ENCODE assay signal across 39 cellular contexts in genomic region chr9:111531716-111532115, GRCh38.
"Had no signal": no experiment of that assay in that cellular context is flagged by ENCODE, and none has a peak within 500 bp of the region (broad histone marks: within the 10 kb centered on the region; RNA-seq: fewer than 3 reads in every experiment).

No MANE protein-coding gene starts in this region.

- H3K36me3 ChIP-seq: brain microvascular endothelial cell had no signal

- H3K27ac ChIP-seq: adrenal gland, ascending aorta, body of pancreas, brain microvascular endothelial cell, breast epithelium, cardiac muscle cell had no signal

- H3K4me1 Mint-ChIP-seq: activated naive CD4-positive, alpha-beta T cell treated with anti-CD3 and anti-CD28 coated beads, Interleukin-2, amount 50 U/mL, for 24 hours; activated naive CD8-positive, alpha-beta T cell treated with anti-CD3 and anti-CD28 coated beads for 36 hours; activated T-helper 17 cell treated with anti-CD3 and anti-CD28 coated beads, Interleukin-2, amount 50 U/mL, for 72 hours; central memory CD8-positive, alpha-beta T cell had no signal

- H3K4me1 ChIP-seq: adrenal gland, ascending aorta, body of pancreas, breast epithelium had no signal

- ATAC-seq: activated naive CD4-positive, alpha-beta T cell treated with anti-CD3 and anti-CD28 coated beads, Interleukin-2, amount 50 U/mL, for 72 hours; activated naive CD8-positive, alpha-beta T cell treated with anti-CD3 and anti-CD28 coated beads, Interleukin-2, amount 50 U/mL, for 24 hours; activated T-cell treated with anti-CD3 and anti-CD28 coated beads, Interleukin-2, amount 50 U/mL, for 4 hours; activated T-cell treated with anti-CD3 and anti-CD28 coated beads, Interleukin-2, amount 50 U/mL, for 72 hours; activated T-helper 17 cell treated with anti-CD3 and anti-CD28 coated beads, Interleukin-2, amount 50 U/mL, for 72 hours; body of pancreas had no signal

- H3K27me3 ChIP-seq: adrenal gland, ascending aorta, body of pancreas, brain microvascular endothelial cell, breast epithelium, cardiac muscle cell had no signal

- H3K27ac Mint-ChIP-seq: activated naive CD4-positive, alpha-beta T cell treated with anti-CD3 and anti-CD28 coated beads for 36 hours; activated naive CD4-positive, alpha-beta T cell treated with anti-CD3 and anti-CD28 coated beads, Interleukin-2, amount 10 ng/mL, durations not matched to agents 7 days and 5 days; activated naive CD4-positive, alpha-beta T cell treated with anti-CD3 and anti-CD28 coated beads, Interleukin-2, amount 50 U/mL, for 24 hours; activated naive CD4-positive, alpha-beta T cell treated with anti-CD3 and anti-CD28 coated beads, Interleukin-2, amount 50 U/mL, for 72 hours; activated naive CD8-positive, alpha-beta T cell; activated naive CD8-positive, alpha-beta T cell treated with anti-CD3 and anti-CD28 coated beads for 36 hours; activated naive CD8-positive, alpha-beta T cell treated with anti-CD3 and anti-CD28 coated beads, Interleukin-2, amount 10 ng/mL, durations not matched to agents 7 days and 5 days; activated naive CD8-positive, alpha-beta T cell treated with anti-CD3 and anti-CD28 coated beads, Interleukin-2, amount 50 U/mL, for 24 hours; activated T-cell treated with anti-CD3 and anti-CD28 coated beads, Interleukin-2, amount 50 U/mL, for 24 hours; activated T-cell treated with anti-CD3 and anti-CD28 coated beads, Interleukin-2, amount 50 U/mL, for 72 hours; activated T-helper 1 cell treated with anti-CD3 and anti-CD28 coated beads, Interleukin-12 subunit alpha, Interleukin-12 subunit beta, Interleukin-2, Interleukin-4 antibody, amounts not matched to agents 30 ng/mL and 10 ng/mL and 1 ng/mL, durations not matched to agents 14 hours and 24 hours and 36 hours; activated T-helper 17 cell treated with anti-CD3 and anti-CD28 coated beads, Interleukin-2, amount 50 U/mL, for 72 hours; activated T-helper 2 cell treated with anti-CD3 and anti-CD28 coated beads, Interferon-gamma antibody, Interleukin-2, Interleukin-4, amounts not matched to agents 10 μg/mL and 5 μg/mL and 100 μg/mL, durations not matched to agents 14 hours and 24 hours and 36 hours; brain had no signal

- DNase-seq: activated effector memory CD4-positive, alpha-beta T cell treated with anti-CD3 and anti-CD28 coated beads, Interleukin-2, amount 50 U/mL, for 16 hours; activated effector memory CD4-positive, alpha-beta T cell treated with Interleukin-2 at 50 U/mL for 16 hours; activated gamma-delta T cell; activated gamma-delta T cell treated with Interleukin-2 at 50 U/mL for 16 hours; activated naive CD4-positive, alpha-beta T cell; activated naive CD4-positive, alpha-beta T cell treated with anti-CD3 and anti-CD28 coated beads for 36 hours; activated naive CD4-positive, alpha-beta T cell treated with anti-CD3 and anti-CD28 coated beads, Interleukin-2, amount 10 ng/mL, durations not matched to agents 7 days and 5 days; activated naive CD4-positive, alpha-beta T cell treated with anti-CD3 and anti-CD28 coated beads, Interleukin-2, amount 50 U/mL, for 16 hours; activated naive CD4-positive, alpha-beta T cell treated with Interleukin-2 at 50 U/mL for 16 hours; activated naive CD8-positive, alpha-beta T cell treated with anti-CD3 and anti-CD28 coated beads for 36 hours; activated naive CD8-positive, alpha-beta T cell treated with anti-CD3 and anti-CD28 coated beads, Interleukin-2, amount 10 ng/mL, durations not matched to agents 7 days and 5 days; activated naive CD8-positive, alpha-beta T cell treated with anti-CD3 and anti-CD28 coated beads, Interleukin-2, amount 50 U/mL, for 24 hours; activated T-cell treated with anti-CD3 and anti-CD28 coated beads, Interleukin-2, amount 50 U/mL, for 1 hour; activated T-cell treated with anti-CD3 and anti-CD28 coated beads, Interleukin-2, amount 50 U/mL, for 24 hours; activated T-cell treated with anti-CD3 and anti-CD28 coated beads, Interleukin-2, amount 50 U/mL, for 4 hours; activated T-cell treated with anti-CD3 and anti-CD28 coated beads, Interleukin-2, amount 50 U/mL, for 48 hours; activated T-cell treated with anti-CD3 and anti-CD28 coated beads, Interleukin-2, amount 50 U/mL, for 72 hours; adrenal gland; amniotic stem cell; amygdala; anterior cingulate cortex; aorta; body of pancreas; brain microvascular endothelial cell; central memory CD4-positive, alpha-beta T cell; cerebellar nuclear complex had no signal

- FAIRE-seq: astrocyte, bronchial epithelial cell had no signal

- H3K4me3 Mint-ChIP-seq: activated naive CD4-positive, alpha-beta T cell treated with anti-CD3 and anti-CD28 coated beads for 36 hours; activated naive CD4-positive, alpha-beta T cell treated with anti-CD3 and anti-CD28 coated beads, Interleukin-2, amount 10 ng/mL, durations not matched to agents 7 days and 5 days; activated naive CD4-positive, alpha-beta T cell treated with anti-CD3 and anti-CD28 coated beads, Interleukin-2, amount 50 U/mL, for 24 hours; activated naive CD8-positive, alpha-beta T cell; activated naive CD8-positive, alpha-beta T cell treated with anti-CD3 and anti-CD28 coated beads for 36 hours; activated naive CD8-positive, alpha-beta T cell treated with anti-CD3 and anti-CD28 coated beads, Interleukin-2, amount 10 ng/mL, durations not matched to agents 7 days and 5 days; activated naive CD8-positive, alpha-beta T cell treated with anti-CD3 and anti-CD28 coated beads, Interleukin-2, amount 50 U/mL, for 24 hours; activated T-cell treated with anti-CD3 and anti-CD28 coated beads, Interleukin-2, amount 50 U/mL, for 24 hours; activated T-cell treated with anti-CD3 and anti-CD28 coated beads, Interleukin-2, amount 50 U/mL, for 4 hours; activated T-cell treated with anti-CD3 and anti-CD28 coated beads, Interleukin-2, amount 50 U/mL, for 72 hours; activated T-helper 1 cell treated with anti-CD3 and anti-CD28 coated beads, Interleukin-12 subunit alpha, Interleukin-12 subunit beta, Interleukin-2, Interleukin-4 antibody, amounts not matched to agents 30 ng/mL and 10 ng/mL and 1 ng/mL, durations not matched to agents 14 hours and 24 hours and 36 hours; activated T-helper 17 cell treated with anti-CD3 and anti-CD28 coated beads, Interleukin-2, amount 50 U/mL, for 72 hours; brain; central memory CD8-positive, alpha-beta T cell had no signal

- H3K4me3 ChIP-seq: adrenal gland, ascending aorta, body of pancreas, breast epithelium, cardiac muscle cell had no signal

- H3K9me3 Mint-ChIP-seq: activated naive CD4-positive, alpha-beta T cell treated with anti-CD3 and anti-CD28 coated beads, Interleukin-2, amount 50 U/mL, for 24 hours had no signal

- H3K27me3 Mint-ChIP-seq: activated naive CD4-positive, alpha-beta T cell treated with anti-CD3 and anti-CD28 coated beads, Interleukin-2, amount 10 ng/mL, durations not matched to agents 7 days and 5 days; activated naive CD4-positive, alpha-beta T cell treated with anti-CD3 and anti-CD28 coated beads, Interleukin-2, amount 50 U/mL, for 24 hours; activated naive CD8-positive, alpha-beta T cell; activated naive CD8-positive, alpha-beta T cell treated with anti-CD3 and anti-CD28 coated beads for 36 hours; activated naive CD8-positive, alpha-beta T cell treated with anti-CD3 and anti-CD28 coated beads, Interleukin-2, amount 10 ng/mL, durations not matched to agents 7 days and 5 days; activated naive CD8-positive, alpha-beta T cell treated with anti-CD3 and anti-CD28 coated beads, Interleukin-2, amount 50 U/mL, for 24 hours; activated T-cell treated with anti-CD3 and anti-CD28 coated beads, Interleukin-2, amount 50 U/mL, for 24 hours; activated T-helper 17 cell treated with anti-CD3 and anti-CD28 coated beads, Interleukin-2, amount 50 U/mL, for 72 hours; brain; central memory CD8-positive, alpha-beta T cell had no signal
